1 cellular context compared by ENCODE assay signal in the genomic region with DNA sequence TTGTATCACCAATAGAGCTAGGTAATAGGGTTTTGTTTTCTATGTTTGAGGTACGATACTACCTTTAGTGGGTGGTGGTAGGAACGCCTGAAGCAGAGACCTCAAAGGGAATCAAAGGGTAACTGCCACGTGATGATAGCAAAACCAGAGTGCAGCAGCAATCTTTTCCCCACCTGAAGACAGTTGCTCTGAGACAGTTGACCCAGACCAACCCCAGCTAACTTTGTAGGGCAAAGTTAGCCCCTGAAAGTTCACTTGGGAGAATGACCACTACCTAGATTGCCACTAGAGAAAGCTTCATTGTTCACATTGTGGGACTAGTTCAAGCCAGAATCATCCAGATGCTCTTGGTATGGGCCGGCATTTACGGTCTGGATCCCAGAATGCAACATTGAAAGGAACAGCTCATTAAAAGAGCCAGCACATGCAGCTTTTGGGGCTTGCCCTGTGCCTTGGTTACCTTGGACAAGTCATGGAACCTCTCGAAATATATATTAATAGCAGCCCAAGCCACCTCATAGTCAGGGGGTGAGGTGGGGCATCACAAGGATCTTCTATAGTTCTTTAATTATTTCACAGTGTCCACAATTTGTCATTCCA.
TF ChIP-seq lines count a peak whose summit lies in the region.

No MANE protein-coding gene starts in this region.

TF ChIP-seq in HepG2, 621 proteins besides CTCF, POLR2A, EP300 and RAD21:
- TF ChIP-seq, protein P1, sequence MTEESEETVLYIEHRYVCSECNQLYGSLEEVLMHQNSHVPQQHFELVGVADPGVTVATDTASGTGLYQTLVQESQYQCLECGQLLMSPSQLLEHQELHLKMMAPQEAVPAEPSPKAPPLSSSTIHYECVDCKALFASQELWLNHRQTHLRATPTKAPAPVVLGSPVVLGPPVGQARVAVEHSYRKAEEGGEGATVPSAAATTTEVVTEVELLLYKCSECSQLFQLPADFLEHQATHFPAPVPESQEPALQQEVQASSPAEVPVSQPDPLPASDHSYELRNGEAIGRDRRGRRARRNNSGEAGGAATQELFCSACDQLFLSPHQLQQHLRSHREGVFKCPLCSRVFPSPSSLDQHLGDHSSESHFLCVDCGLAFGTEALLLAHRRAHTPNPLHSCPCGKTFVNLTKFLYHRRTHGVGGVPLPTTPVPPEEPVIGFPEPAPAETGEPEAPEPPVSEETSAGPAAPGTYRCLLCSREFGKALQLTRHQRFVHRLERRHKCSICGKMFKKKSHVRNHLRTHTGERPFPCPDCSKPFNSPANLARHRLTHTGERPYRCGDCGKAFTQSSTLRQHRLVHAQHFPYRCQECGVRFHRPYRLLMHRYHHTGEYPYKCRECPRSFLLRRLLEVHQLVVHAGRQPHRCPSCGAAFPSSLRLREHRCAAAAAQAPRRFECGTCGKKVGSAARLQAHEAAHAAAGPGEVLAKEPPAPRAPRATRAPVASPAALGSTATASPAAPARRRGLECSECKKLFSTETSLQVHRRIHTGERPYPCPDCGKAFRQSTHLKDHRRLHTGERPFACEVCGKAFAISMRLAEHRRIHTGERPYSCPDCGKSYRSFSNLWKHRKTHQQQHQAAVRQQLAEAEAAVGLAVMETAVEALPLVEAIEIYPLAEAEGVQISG (CRISPR knock-in tag; IDR thresholded peaks at IDR 0.05) = no peak
- no peak for TF ChIP-seq MATR3 (CRISPR knock-in tag; IDR thresholded peaks at IDR 0.05)
- TF ChIP-seq HOXD1 (CRISPR knock-in tag; IDR thresholded peaks at IDR 0.05) = no peak
- TF ChIP-seq, protein P2, sequence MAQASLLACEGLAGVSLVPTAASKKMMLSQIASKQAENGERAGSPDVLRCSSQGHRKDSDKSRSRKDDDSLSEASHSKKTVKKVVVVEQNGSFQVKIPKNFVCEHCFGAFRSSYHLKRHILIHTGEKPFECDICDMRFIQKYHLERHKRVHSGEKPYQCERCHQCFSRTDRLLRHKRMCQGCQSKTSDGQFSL (CRISPR knock-in tag; IDR thresholded peaks at IDR 0.05) = no peak
- TF ChIP-seq TGIF2 (CRISPR knock-in tag; IDR thresholded peaks at IDR 0.05) = no peak
- TF ChIP-seq ZNF329 (CRISPR knock-in tag; IDR thresholded peaks at IDR 0.05; ENCODE audit: low read depth) = no peak
- no peak for TF ChIP-seq ZNF691 (CRISPR knock-in tag; IDR thresholded peaks at IDR 0.05; ENCODE audit: borderline replicate concordance, low read depth)
- TF ChIP-seq ZNF430 (CRISPR knock-in tag; IDR thresholded peaks at IDR 0.05) = no peak
- TF ChIP-seq STAG1 (CRISPR knock-in tag; IDR thresholded peaks at IDR 0.05) = no peak
- TF ChIP-seq MAX (IDR thresholded peaks at IDR 0.05) = no peak
- no peak for TF ChIP-seq ZNF225 (CRISPR knock-in tag; IDR thresholded peaks at IDR 0.05)
- no peak for TF ChIP-seq ZNF652 (CRISPR knock-in tag; IDR thresholded peaks at IDR 0.05; ENCODE audit: borderline replicate concordance, low read depth)
- no peak for TF ChIP-seq MYNN (CRISPR knock-in tag; IDR thresholded peaks at IDR 0.05; ENCODE audit: low read depth)
- no peak for TF ChIP-seq ZNF556 (CRISPR knock-in tag; IDR thresholded peaks at IDR 0.05; ENCODE audit: borderline replicate concordance)
- TF ChIP-seq RARG (CRISPR knock-in tag; IDR thresholded peaks at IDR 0.05; ENCODE audit: low read depth) = no peak
- TF ChIP-seq, protein P3, sequence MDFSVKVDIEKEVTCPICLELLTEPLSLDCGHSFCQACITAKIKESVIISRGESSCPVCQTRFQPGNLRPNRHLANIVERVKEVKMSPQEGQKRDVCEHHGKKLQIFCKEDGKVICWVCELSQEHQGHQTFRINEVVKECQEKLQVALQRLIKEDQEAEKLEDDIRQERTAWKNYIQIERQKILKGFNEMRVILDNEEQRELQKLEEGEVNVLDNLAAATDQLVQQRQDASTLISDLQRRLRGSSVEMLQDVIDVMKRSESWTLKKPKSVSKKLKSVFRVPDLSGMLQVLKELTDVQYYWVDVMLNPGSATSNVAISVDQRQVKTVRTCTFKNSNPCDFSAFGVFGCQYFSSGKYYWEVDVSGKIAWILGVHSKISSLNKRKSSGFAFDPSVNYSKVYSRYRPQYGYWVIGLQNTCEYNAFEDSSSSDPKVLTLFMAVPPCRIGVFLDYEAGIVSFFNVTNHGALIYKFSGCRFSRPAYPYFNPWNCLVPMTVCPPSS (IDR thresholded peaks at IDR 0.05) = no peak
TF ChIP-seq in HepG2: peak in this region for 0.
